ENCODE assay signal across 8 cellular contexts in genomic region chr4:189703000-189703399, GRCh38.
A peak's percentile ranks its signal among the peaks of the same experiment; 100 is the strongest.
DNase-seq lines count a peak whose midpoint lies in the region; ATAC-seq, FAIRE-seq and TF ChIP-seq lines count a peak whose summit lies in the region.
"Not testable (repeated sequence)": the region's sequence is repeated elsewhere in the genome, so short reads cannot be mapped to it uniquely, and the experiment has no call there.

No MANE protein-coding gene starts in this region.

- not testable (repeated sequence) for TF ChIP-seq RAD21 in K562 (CRISPR knock-in tag; conservative IDR thresholded peaks at IDR 0.05 in 1 of 2, IDR thresholded peaks at IDR 0.05 in 1 of 2)

- not testable (repeated sequence) for BruUV-seq in K562 (replicated peaks; lab: Mats Ljungman, UMichigan)

- POLR2A ChIA-PET in K562 (lab: Yijun Ruan, JAX) = not testable (repeated sequence)

- ATAC-seq in K562 = not testable (repeated sequence)

- H4K20me1 ChIP-seq in K562 (replicated peaks; ENCODE audit: control insufficient read depth, insufficient read depth, low read length) = not testable (repeated sequence)

- not testable (repeated sequence) for H2AFZ ChIP-seq in K562 (ENCODE audit: low read depth, low read length)

- intact Hi-C loops in K562 (cut with micrococcal nuclease); testis (cut with DNase I; ENCODE audit: low total_unique reads): not testable (repeated sequence)

- not testable (repeated sequence) for FAIRE-seq in K562 (lab: Jason Lieb, UNC)

- H3K9me3 ChIP-seq in BE2C; K562 (replicated peaks; ENCODE audit: control insufficient read depth, insufficient read depth, low read depth, low read length); testis: not testable (repeated sequence)

- H3K79me2 ChIP-seq in K562 (ENCODE audit: control insufficient read depth, insufficient read depth, low read length) = not testable (repeated sequence)

- not testable (repeated sequence) for H3K27ac ChIP-seq in K562 (ENCODE audit: extremely low read depth, low read depth, low read length); testis

- not testable (repeated sequence) for H3K36me3 ChIP-seq in BE2C; K562 (ENCODE audit: control insufficient read depth, insufficient read depth, low read length); testis (ENCODE audit: low read depth, missing control alignments)

- WGBS in K562 (ENCODE audit: insufficient coverage, low coverage, missing lambda C conversion rate) = 0% methylated on average over 3 of the region's 3 CpGs
- WGBS in testis, 2 donors = 72 to 78% methylated on average over 3 of the region's 3 CpGs

- not testable (repeated sequence) for TF ChIP-seq POLR2A in K562 (conservative IDR thresholded peaks at IDR 0.05); testis (IDR thresholded peaks at IDR 0.05)

- CTCF ChIA-PET in K562 (lab: Yijun Ruan, JAX; ENCODE audit: low intra/inter-chr PET ratio) = not testable (repeated sequence)

- H3K9ac ChIP-seq in K562 (ENCODE audit: insufficient read depth in 1 of 2, low read depth in 2 of 2, low read length in 2 of 2) = not testable (repeated sequence)

- DNase-seq in BE2C (peak; percentile 38), Daoy (ENCODE audit: low read depth) (peak; percentile 57), M059J (ENCODE audit: low read depth) (peak; percentile 31), NCI-H2227 (lab: John Stamatoyannopoulos, UW; ENCODE audit: unreplicated experiment) (peak; percentile 52), NCI-H82 (lab: John Stamatoyannopoulos, UW) (peak; percentile 3), RPMI7951 (ENCODE audit: low read depth) (peak; percentile 1), testis (peak; percentile 29)
- DNase-seq in K562 (ENCODE audit: extremely low read depth in 1 of 4, low spot score in 3 of 4) = not testable (repeated sequence)

- in situ Hi-C loops in K562 (cut with MboI) = not testable (repeated sequence)

- not testable (repeated sequence) for H3K9me1 ChIP-seq in K562 (ENCODE audit: control insufficient read depth, insufficient read depth, low read length)

- H3K4me3 ChIP-seq in BE2C (ENCODE audit: low read depth, low read length); K562; testis: not testable (repeated sequence)

- not testable (repeated sequence) for H3K27me3 ChIP-seq in BE2C; K562 (ENCODE audit: control insufficient read depth in 2 of 2, insufficient read depth in 2 of 2, low read length in 2 of 2); testis

- not testable (repeated sequence) for H3K4me1 ChIP-seq in BE2C; K562 (replicated peaks in 1 of 2; ENCODE audit: control insufficient read depth in 2 of 2, insufficient read depth in 2 of 2, low read length in 2 of 2); testis

- not testable (repeated sequence) for H3K4me2 ChIP-seq in K562 (ENCODE audit: insufficient read depth, low read length)

- TF ChIP-seq CTCF in BE2C (IDR thresholded peaks at IDR 0.05; ENCODE audit: low read depth, low read length); K562 (IDR thresholded peaks at IDR 0.05 in 2 of 3, conservative IDR thresholded peaks at IDR 0.05 in 1 of 3; ENCODE audit: insufficient read depth in 2 of 3, low read depth in 1 of 3, low read length in 3 of 3); testis (IDR thresholded peaks at IDR 0.05): not testable (repeated sequence)

- TF ChIP-seq EP300 in K562 (IDR thresholded peaks at IDR 0.05; ENCODE audit: low read length) = not testable (repeated sequence)

TF ChIP-seq in K562, 482 proteins besides CTCF, POLR2A, EP300 and RAD21:
- peak; percentile 62 for TF ChIP-seq TFE3 (CRISPR knock-in tag; IDR thresholded peaks at IDR 0.05)
